In the genomic region with DNA sequence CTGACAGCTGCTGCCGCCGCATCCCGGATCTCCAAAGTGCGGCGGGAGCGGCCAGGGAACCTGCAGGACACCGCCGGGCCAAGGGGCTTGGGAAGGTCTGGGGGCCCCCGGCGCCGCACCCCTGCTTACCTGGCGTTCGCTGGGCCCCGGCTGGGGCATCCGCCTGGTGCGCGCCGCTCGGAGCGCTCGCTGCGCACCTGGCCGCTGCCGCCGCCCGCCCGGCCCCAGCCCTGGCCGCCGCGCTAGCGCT, we compare ENCODE assay signal across 9 cellular contexts. TPM values are rescaled to one million over a fixed set of nuclear protein-coding genes. Genes with fewer than 3 reads are reported as not detected.
A peak's percentile ranks its signal among the peaks of the same experiment; 100 is the strongest.
DNase-seq lines count a peak whose midpoint lies in the region; ATAC-seq and TF ChIP-seq lines count a peak whose summit lies in the region.
"Had no signal": no experiment of that assay in that cellular context is flagged by ENCODE, and none has a peak within 500 bp of the region (broad histone marks: within the 10 kb centered on the region; RNA-seq: fewer than 3 reads in every experiment).

No MANE protein-coding gene starts in this region.

- DNase-seq in D341Med (ENCODE audit: low spot score), result peak; percentile 85
- DNase-seq in epithelial cell of proximal tubule (ENCODE audit: low read depth), result no peak
- no peak for DNase-seq in trophoblast cell
- DNase-seq in SW 1271 (lab: John Stamatoyannopoulos, UW), result no peak
- DNase-seq in OCI-M2 (lab: John Stamatoyannopoulos, UW; ENCODE audit: unreplicated experiment), result no peak
- DNase-seq in nucleus accumbens (lab: John Stamatoyannopoulos, UW), result no peak

- H2AFZ ChIP-seq in trophoblast cell (ENCODE audit: insufficient read depth, low read length, poor library complexity), result peak overlapping the region; percentile 38

- H2BK120ac ChIP-seq in trophoblast cell (ENCODE audit: insufficient read depth, low read length, poor library complexity), result peak overlapping the region; percentile 84

- peak overlapping the region; percentile 19 for H3K9ac ChIP-seq in trophoblast cell (ENCODE audit: low read length)

- no CpG with 5 or more reads among the region's 31 CpGs for WGBS in trophoblast cell (ENCODE audit: extremely low coverage, insufficient coverage, insufficient read length)

- H4K12ac ChIP-seq in trophoblast cell (ENCODE audit: low read depth, low read length), result peak overlapping the region; percentile 31

- peak overlapping the region; percentile 51 for H2BK5ac ChIP-seq in trophoblast cell (ENCODE audit: low read depth, low read length, poor library complexity)

- H3K18ac ChIP-seq in trophoblast cell (ENCODE audit: low read length), result peak overlapping the region; percentile 78

- H3K36me3 ChIP-seq in trophoblast cell (ENCODE audit: control insufficient read depth in 1 of 2, insufficient read depth in 2 of 2, low read length in 2 of 2), result no peaks in the 10 kb centered on the region

- H3K4me2 ChIP-seq in trophoblast cell (ENCODE audit: low read length), result peak overlapping the region; percentile 82

- H4K8ac ChIP-seq in trophoblast cell (ENCODE audit: low read depth, low read length), result peak overlapping the region; percentile 76

- peak overlapping the region; percentile 28 for H3K4ac ChIP-seq in trophoblast cell (ENCODE audit: low read depth, low read length)

- H4K91ac ChIP-seq in trophoblast cell (ENCODE audit: low read depth, low read length), result peak overlapping the region; percentile 88

- H3K14ac ChIP-seq in trophoblast cell (ENCODE audit: low read length), result peak overlapping the region; percentile 62

- H3K79me2 ChIP-seq in trophoblast cell (ENCODE audit: control insufficient read depth, insufficient read depth, low read length, poor library complexity), result peaks cover 3% of the 10 kb centered on the region

- H3K27me3 ChIP-seq in trophoblast cell (ENCODE audit: insufficient read depth, low read length), result peaks cover 19% of the 10 kb centered on the region

- no peak for TF ChIP-seq CTCF in epithelial cell of proximal tubule (conservative IDR thresholded peaks at IDR 0.05; ENCODE audit: low read depth, low read length)

- H2AK5ac ChIP-seq in trophoblast cell (ENCODE audit: low read length), result peak overlapping the region; percentile 55

- H3K9me3 ChIP-seq in trophoblast cell (ENCODE audit: insufficient read depth, low read depth, low read length), result no peaks in the 10 kb centered on the region

- peak overlapping the region; percentile 64 for H2BK12ac ChIP-seq in trophoblast cell (ENCODE audit: low read length)

- H3K4me3 ChIP-seq in epithelial cell of proximal tubule (ENCODE audit: low read depth, low read length) (peak overlapping the region; percentile 73), trophoblast cell (ENCODE audit: low read depth, low read length) (peak overlapping the region; percentile 78)

- H3K79me1 ChIP-seq in trophoblast cell (ENCODE audit: low read length), result peaks cover 14% of the 10 kb centered on the region

- ATAC-seq in HG03442 (IDR thresholded peaks at IDR 0.05; ENCODE audit: unreplicated experiment) (peak; percentile 44), GM18519 (IDR thresholded peaks at IDR 0.05; ENCODE audit: low FRiP score, unreplicated experiment) (no peak)

- H3K27ac ChIP-seq in trophoblast cell (ENCODE audit: low read depth, low read length), result no peak overlapping the region

- peaks cover 17 to 20% of the 10 kb centered on the region in 2 experiments for H3K4me1 ChIP-seq in trophoblast cell (ENCODE audit: control insufficient read depth in 1 of 2, insufficient read depth in 2 of 2, low read length in 2 of 2)

- H3K23ac ChIP-seq in trophoblast cell (ENCODE audit: low read length), result no peak overlapping the region

RNA-seq across cellular contexts. Expression of a gene that starts 0.3 kb away (rescaled TPM):
- 14.4 and 26.6 TPM in 2 replicates for total RNA-seq in epithelial cell of proximal tubule
- 2.3 and 2.5 TPM in 2 replicates for polyA plus RNA-seq in trophoblast cell (2013)
- total RNA-seq: mononuclear cell had no signal
